ENCODE assay signal across 26 cellular contexts in the genomic region with DNA sequence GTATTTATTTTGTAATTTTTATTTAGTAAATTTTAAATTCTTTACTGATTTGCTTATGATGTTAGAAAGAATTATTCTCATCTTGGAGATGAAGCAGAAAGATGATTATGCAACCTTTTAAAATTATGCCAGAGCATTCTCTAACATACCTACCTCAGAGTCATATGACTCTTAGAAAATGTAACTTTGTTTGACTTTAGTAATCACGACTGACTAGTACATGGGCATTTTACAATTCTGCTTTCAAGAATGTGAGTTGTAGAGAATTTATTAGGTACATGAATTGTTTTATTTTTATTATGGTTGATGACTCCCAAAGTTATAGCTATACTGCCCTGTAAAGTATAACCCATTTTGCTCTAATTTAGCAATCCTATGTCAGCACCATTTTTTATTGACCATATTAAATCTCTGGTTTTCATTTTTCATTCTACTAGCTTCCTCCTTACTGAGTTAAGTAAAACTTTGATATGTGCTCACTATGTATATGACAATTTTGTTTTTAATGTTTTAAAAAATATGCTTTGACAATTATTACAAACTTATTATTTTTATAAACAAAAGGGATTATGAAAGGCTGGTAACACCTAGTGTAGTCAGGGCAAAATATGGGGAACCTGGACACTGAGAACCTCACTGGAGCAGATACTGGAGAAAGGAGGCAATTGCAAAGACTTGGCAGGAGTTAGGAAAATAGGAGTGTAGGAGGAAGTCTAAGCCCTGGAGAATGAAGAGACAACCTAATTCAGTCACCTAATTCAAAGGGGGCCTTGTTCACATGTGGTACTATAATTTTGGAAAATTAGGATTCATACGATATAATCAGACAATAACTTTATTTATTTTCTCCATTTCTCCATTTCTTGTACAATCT.
A peak's percentile ranks its signal among the peaks of the same experiment; 100 is the strongest.
DNase-seq lines count a peak whose midpoint lies in the region; ATAC-seq and TF ChIP-seq lines count a peak whose summit lies in the region.
"Had no signal": no experiment of that assay in that cellular context is flagged by ENCODE, and none has a peak within 500 bp of the region (broad histone marks: within the 10 kb centered on the region; RNA-seq: fewer than 3 reads in every experiment).

No MANE protein-coding gene starts in this region.

- H2AFZ ChIP-seq in GM23248 (no peak overlapping the region), hepatocyte (no peak overlapping the region), osteoblast (ENCODE audit: low read length) (no peak overlapping the region), H9 (ENCODE audit: low read length) (no peak overlapping the region)

- H3K36me3 ChIP-seq in GM23248 (ENCODE audit: low read depth) (no peaks in the 10 kb centered on the region), hepatocyte (replicated peaks; ENCODE audit: insufficient read depth, low read depth) (no peaks in the 10 kb centered on the region), osteoblast (ENCODE audit: insufficient read depth, low read length) (no peaks in the 10 kb centered on the region)

- DNase-seq in GM23248 (peak; percentile 5), amniotic epithelial cell (ENCODE audit: low read depth) (peak; percentile 34), hepatocyte (ENCODE audit: low spot score) (no peak), osteoblast (ENCODE audit: insufficient read length, low spot score, missing footprints) (no peak), cerebellar cortex (ENCODE audit: low spot score) (no peak), H9 (no peak)
- DNase-seq: 8988T; Calu3; DMS153; DND-41; GOT3; HCEC 1CT; KBM-7; MV-4-11; NCI-H1105; NCI-H146; NCI-H1930; NCI-H2107; NCI-H446; NCI-H524 treated with DMSO at 0.1 percent for 48 hours; NCI-H774; NK-92 treated with Interleukin-12 subunit alpha and Interleukin-12 subunit beta, amount 100 ng/mL, for 24 hours; SHP77 treated with DMSO at 0.1 percent for 48 hours had no signal

- H2BK12ac ChIP-seq in H9 (ENCODE audit: insufficient read length, low read depth, low read length), result no peak overlapping the region

- H3K9me3 Mint-ChIP-seq in H9, result peaks cover 3 to 4% of the 10 kb centered on the region in 2 experiments; a peak in 1 of 5 replicates

- in situ Hi-C loops in GM23248 (cut with MboI), result no loop called here

- TF ChIP-seq CTCF in hepatocyte (IDR thresholded peaks at IDR 0.05; ENCODE audit: poor library complexity) (no peak), osteoblast (IDR thresholded peaks at IDR 0.05; ENCODE audit: extremely low read depth, low read depth, low read length) (no peak), H9 (conservative IDR thresholded peaks at IDR 0.05) (no peak)

- no peaks in the 10 kb centered on the region for H3F3A ChIP-seq in GM23248 (ENCODE audit: insufficient read depth)

- H3K9ac ChIP-seq in GM23248 (no peak overlapping the region), H9 (ENCODE audit: extremely low read depth, insufficient read length, low read length) (no peak overlapping the region)

- H3K27me3 ChIP-seq in GM23248 (replicated peaks; ENCODE audit: insufficient read depth) (no peaks in the 10 kb centered on the region), hepatocyte (no peaks in the 10 kb centered on the region), osteoblast (ENCODE audit: insufficient read depth, low read length) (peaks cover 1% of the 10 kb centered on the region), H9 (ENCODE audit: insufficient read depth, low read length) (no peaks in the 10 kb centered on the region)

- H3K14ac ChIP-seq in H9 (ENCODE audit: insufficient read depth, low read length), result no peak overlapping the region

- H3K27ac Mint-ChIP-seq in H9, result no peak overlapping the region

- no peaks in the 10 kb centered on the region for H3K4me1 ChIP-seq in GM23248 (ENCODE audit: insufficient read depth)
- peaks cover 17% of the 10 kb centered on the region for H3K4me1 ChIP-seq in hepatocyte (ENCODE audit: insufficient read depth)
- peaks cover 16% of the 10 kb centered on the region for H3K4me1 ChIP-seq in osteoblast (ENCODE audit: insufficient read depth, low read length)
- H3K4me1 ChIP-seq in H9 (ENCODE audit: insufficient read depth, low read length), result no peaks in the 10 kb centered on the region

- H4K5ac ChIP-seq in H9 (ENCODE audit: insufficient read length, low read depth, low read length), result no peak overlapping the region

- H3K36me3 Mint-ChIP-seq in H9 (ENCODE audit: insufficient read depth in 1 of 3, low read depth in 3 of 3), result peaks cover 0 to 4% (median under 1%) of the 10 kb centered on the region in 3 experiments; a peak in 3 of 7 replicates

- H3K27me3 Mint-ChIP-seq in H9 (ENCODE audit: low read depth), result no peaks in the 10 kb centered on the region

- no peak overlapping the region for H3T11ph ChIP-seq in H9 (ENCODE audit: low read length)

- H3K9me2 ChIP-seq in GM23248 (ENCODE audit: insufficient read depth) (no peaks in the 10 kb centered on the region), hepatocyte (replicated peaks; ENCODE audit: insufficient read depth) (no peaks in the 10 kb centered on the region)

- H3K79me2 ChIP-seq in GM23248 (ENCODE audit: insufficient read depth) (no peaks in the 10 kb centered on the region), hepatocyte (no peaks in the 10 kb centered on the region), osteoblast (ENCODE audit: insufficient read depth, low read length) (no peaks in the 10 kb centered on the region), H9 (ENCODE audit: insufficient read depth, low read length) (no peaks in the 10 kb centered on the region)

- H2AK5ac ChIP-seq in H9 (ENCODE audit: insufficient read length, low read length), result no peak overlapping the region

- no peak overlapping the region for H3K56ac ChIP-seq in H9 (ENCODE audit: insufficient read length, low read depth, low read length)

- no peak overlapping the region for H3K18ac ChIP-seq in H9 (ENCODE audit: insufficient read length, low read depth, low read length)

- H4K8ac ChIP-seq in H9 (replicated peaks; ENCODE audit: insufficient read length, low read depth, low read length), result no peak overlapping the region

- no peak overlapping the region for H3K4me3 ChIP-seq in GM23248
- no peak overlapping the region for H3K4me3 ChIP-seq in hepatocyte
- H3K4me3 ChIP-seq in osteoblast (ENCODE audit: insufficient read depth, low read length), result no peak overlapping the region

- no peak overlapping the region; a peak in 1 of 5 replicates for H3K4me3 Mint-ChIP-seq in H9

- H2BK5ac ChIP-seq in H9 (ENCODE audit: insufficient read length, low read length), result no peak overlapping the region

- H3K27ac ChIP-seq in GM23248 (no peak overlapping the region), hepatocyte (peak overlapping the region; percentile 4), osteoblast (ENCODE audit: low read depth, low read length) (peak overlapping the region; percentile 53), H9 (ENCODE audit: insufficient read length, low read depth, low read length) (no peak overlapping the region)
- H3K27ac ChIP-seq: RWPE1 had no signal

- H2BK20ac ChIP-seq in H9 (ENCODE audit: low read depth, low read length, poor library complexity, severe bottlenecking), result no peak overlapping the region

- H3K4me1 Mint-ChIP-seq in H9, result peaks cover 21 to 22% of the 10 kb centered on the region in 2 experiments

- H3K23ac ChIP-seq in H9 (ENCODE audit: insufficient read length, low read depth, low read length), result no peak overlapping the region

- no peaks in the 10 kb centered on the region for H3K9me3 ChIP-seq in GM23248 (ENCODE audit: low read depth)
- no peaks in the 10 kb centered on the region for H3K9me3 ChIP-seq in hepatocyte (ENCODE audit: low read depth)
- no peaks in the 10 kb centered on the region for H3K9me3 ChIP-seq in osteoblast (ENCODE audit: low read depth, low read length)
- H3K9me3 ChIP-seq in H9 (ENCODE audit: control insufficient read depth, low read depth, low read length), result no peaks in the 10 kb centered on the region

- no peak overlapping the region for H3K4ac ChIP-seq in H9 (ENCODE audit: low read depth, low read length)

- H4K20me1 ChIP-seq in GM23248 (ENCODE audit: insufficient read depth) (no peaks in the 10 kb centered on the region), hepatocyte (ENCODE audit: insufficient read depth, poor library complexity, severe bottlenecking) (no peaks in the 10 kb centered on the region), osteoblast (ENCODE audit: insufficient read depth, low read length) (no peaks in the 10 kb centered on the region), H9 (ENCODE audit: control insufficient read depth, insufficient read depth, insufficient read length) (no peaks in the 10 kb centered on the region)

- no peaks in the 10 kb centered on the region for H3K23me2 ChIP-seq in H9 (ENCODE audit: insufficient read length, low read depth, low read length, poor library complexity, severe bottlenecking)

- WGBS in GM23248 (ENCODE audit: low coverage in 1 of 2, low lambda C conversion rate in 2 of 2, missing lambda C conversion rate in 2 of 2), 2 experiments, result 62 to 65% methylated on average over 2 of the region's 2 CpGs
- WGBS in hepatocyte (ENCODE audit: low lambda C conversion rate, missing lambda C conversion rate), result 62% methylated on average over 2 of the region's 2 CpGs
- no CpG with 5 or more reads among the region's 2 CpGs for WGBS in H9 (ENCODE audit: extremely low coverage, insufficient read length, low lambda C conversion rate)

- no peak overlapping the region for H2BK120ac ChIP-seq in H9 (ENCODE audit: low read depth, low read length, poor library complexity, severe bottlenecking)

- no peak overlapping the region for H4K91ac ChIP-seq in H9 (ENCODE audit: insufficient read length, low read depth, low read length)

- H3K4me2 ChIP-seq in GM23248 (ENCODE audit: unreplicated experiment) (no peak overlapping the region), hepatocyte (no peak overlapping the region), osteoblast (ENCODE audit: insufficient read depth, low read length) (no peak overlapping the region), H9 (ENCODE audit: insufficient read depth, insufficient read length, low read length) (no peak overlapping the region)

- H2BK15ac ChIP-seq in H9 (ENCODE audit: low read depth, low read length), result no peak overlapping the region

- H3K79me1 ChIP-seq in H9 (ENCODE audit: insufficient read depth, low read depth, low read length, poor library complexity, severe bottlenecking), result no peaks in the 10 kb centered on the region

- ATAC-seq in GM18861 (IDR thresholded peaks at IDR 0.05; ENCODE audit: unreplicated experiment) (no peak), GM19463 (IDR thresholded peaks at IDR 0.05; ENCODE audit: unreplicated experiment) (no peak)

Comparison
In these comparisons a context has a peak if more than half of its experiments do, and no peak if none do; other contexts are left out.
1. DNase-seq: peak in GM23248 (single experiment) and amniotic epithelial cell (single experiment); none in hepatocyte (single experiment), osteoblast (single experiment), cerebellar cortex (single experiment) and H9 (single experiment).
2. H3K27ac ChIP-seq: peak in hepatocyte (single experiment) and osteoblast (single experiment); none in GM23248 (single experiment) and H9 (single experiment).